Comparison of ENCODE assay signal across 20 cellular contexts in the genomic region with DNA sequence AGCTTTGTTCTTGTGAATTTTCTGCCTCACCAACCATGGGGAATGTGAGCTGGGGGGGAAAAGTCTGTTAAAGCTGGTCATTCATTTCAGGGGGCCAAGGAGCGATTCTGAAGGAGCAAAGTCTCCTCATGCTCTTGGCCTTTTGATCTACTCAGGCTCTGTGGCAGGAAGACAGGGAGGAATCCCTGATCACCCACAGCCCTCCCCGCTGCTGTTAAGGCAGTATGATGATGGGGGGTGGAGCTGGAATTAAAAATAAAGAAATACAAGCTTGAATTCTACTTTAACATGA. TPM values are rescaled to one million over a fixed set of nuclear protein-coding genes. Genes with fewer than 3 reads are reported as not detected.
DNase-seq lines count a peak whose midpoint lies in the region; ATAC-seq, FAIRE-seq and TF ChIP-seq lines count a peak whose summit lies in the region.
"Had no signal": no experiment of that assay in that cellular context is flagged by ENCODE, and none has a peak within 500 bp of the region (broad histone marks: within the 10 kb centered on the region; RNA-seq: fewer than 3 reads in every experiment).

No MANE protein-coding gene starts in this region.

- no peak for ATAC-seq in stimulated activated memory B cell treated with anti-CD40 and anti-IgM and Interleukin-4, amounts not matched to agents 10 μg/mL and 1 μg/mL and 100 μg/mL, for 72 hours
- ATAC-seq: GM12878 had no signal

- H3K4me1 Mint-ChIP-seq in nephron progenitor cell = peaks cover 75% of the 10 kb centered on the region
- no peaks in the 10 kb centered on the region for H3K4me1 Mint-ChIP-seq in stimulated activated memory B cell treated with anti-CD40 and anti-IgM and Interleukin-4, amounts not matched to agents 10 μg/mL and 1 μg/mL and 100 μg/mL, for 72 hours

- H3K36me3 ChIP-seq in kidney (ENCODE audit: control insufficient read depth in 1 of 2, insufficient read depth in 2 of 2, low read length in 2 of 2) = no peaks in the 10 kb centered on the region

- peak overlapping the region; percentile 97 for H3K27ac Mint-ChIP-seq in nephron progenitor cell
- H3K27ac Mint-ChIP-seq in stimulated activated memory B cell treated with anti-CD40 and anti-IgM and Interleukin-4, amounts not matched to agents 10 μg/mL and 1 μg/mL and 100 μg/mL, for 72 hours = no peak overlapping the region
- H3K27ac Mint-ChIP-seq: CD4-positive, alpha-beta T cell had no signal

- H3K9me3 ChIP-seq in kidney (ENCODE audit: control insufficient read depth in 1 of 2, low read length in 2 of 2) = no peaks in the 10 kb centered on the region

- DNase-seq in astrocyte of the hippocampus (ENCODE audit: low read depth, low spot score) (peak; percentile 24), kidney (no peak), nephron progenitor cell (no peak), NCI-H526 treated with DMSO at 0.1 percent for 48 hours (lab: John Stamatoyannopoulos, UW) (no peak), mucosa of gallbladder (ENCODE audit: low spot score) (no peak)
- no peak for DNase-seq in stimulated activated CD4-positive, alpha-beta T cell treated with anti-CD3 and anti-CD28 coated beads, Interleukin-1b, Interleukin-23, amount 100 ng/mL, for 48 hours
- DNase-seq: CD4-positive, alpha-beta T cell; DND-41; NCI-H1092 treated with DMSO at 0.1 percent for 48 hours; NCI-H1436 treated with DMSO at 0.1 percent for 48 hours; NCI-H2029; NCI-H2171; NCI-H345; NCI-H524 treated with DMSO at 0.1 percent for 48 hours; Right ventricle myocardium superior had no signal

- peaks cover 5% of the 10 kb centered on the region for H3K27me3 Mint-ChIP-seq in nephron progenitor cell (ENCODE audit: low read depth, poor library complexity)
- no peaks in the 10 kb centered on the region for H3K27me3 Mint-ChIP-seq in stimulated activated memory B cell treated with anti-CD40 and anti-IgM and Interleukin-4, amounts not matched to agents 10 μg/mL and 1 μg/mL and 100 μg/mL, for 72 hours
- H3K27me3 Mint-ChIP-seq: CD4-positive, alpha-beta T cell had no signal

- peak overlapping the region; percentile 19 for H3K4me3 Mint-ChIP-seq in nephron progenitor cell
- no peak overlapping the region for H3K4me3 Mint-ChIP-seq in stimulated activated memory B cell treated with anti-CD40 and anti-IgM and Interleukin-4, amounts not matched to agents 10 μg/mL and 1 μg/mL and 100 μg/mL, for 72 hours
- H3K4me3 Mint-ChIP-seq: CD4-positive, alpha-beta T cell had no signal

- H3K9ac ChIP-seq in kidney (ENCODE audit: low read length in 2 of 2) = no peak overlapping the region
- H3K9ac ChIP-seq: BLaER1, KMS-11 had no signal

- TF ChIP-seq CTCF in kidney (IDR thresholded peaks at IDR 0.05; ENCODE audit: borderline replicate concordance, extremely low read depth, insufficient read depth) (no peak), nephron progenitor cell (IDR thresholded peaks at IDR 0.05) (no peak)

- H3K4me1 ChIP-seq in kidney (ENCODE audit: control insufficient read depth in 1 of 2, insufficient read depth in 1 of 2, low read depth in 1 of 2, low read length in 2 of 2) = peaks cover 0 to 7% of the 10 kb centered on the region in 2 donors

- peaks cover 30% of the 10 kb centered on the region for H3K9me3 Mint-ChIP-seq in nephron progenitor cell
- peaks cover 6% of the 10 kb centered on the region for H3K9me3 Mint-ChIP-seq in stimulated activated memory B cell treated with anti-CD40 and anti-IgM and Interleukin-4, amounts not matched to agents 10 μg/mL and 1 μg/mL and 100 μg/mL, for 72 hours

- FAIRE-seq in kidney (lab: Jason Lieb, UNC) = no peak
- FAIRE-seq: GM12878, HTR-8/SVneo had no signal

- peaks cover 48% of the 10 kb centered on the region for H3K36me3 Mint-ChIP-seq in nephron progenitor cell (ENCODE audit: low read depth)
- peaks cover 33% of the 10 kb centered on the region for H3K36me3 Mint-ChIP-seq in stimulated activated memory B cell treated with anti-CD40 and anti-IgM and Interleukin-4, amounts not matched to agents 10 μg/mL and 1 μg/mL and 100 μg/mL, for 72 hours

- peak overlapping the region in 1 of 2 donors; percentile 6 for H3K4me3 ChIP-seq in kidney (ENCODE audit: low read length in 2 of 2)
- H3K4me3 ChIP-seq: BLaER1, GM12878 had no signal

- intact Hi-C loops in kidney (cut with DNase I) = no loop called here

- peak overlapping the region; percentile 82 to 83 for H3K27ac ChIP-seq in kidney (ENCODE audit: low read depth in 2 of 2, low read length in 2 of 2)
- H3K27ac ChIP-seq: BLaER1, KMS-11 had no signal

RNA-seq across cellular contexts. Expression of gene DDX1, which starts 51.5 kb away (rescaled TPM):
- total RNA-seq in kidney = 90.0 TPM
- polyA plus RNA-seq in kidney (ENCODE audit: insufficient read depth, low read depth, low replicate concordance) = 84.0 TPM
- 69.1 TPM for total RNA-seq in mucosa of gallbladder
